ENCODE assay signal across 8 cellular contexts in genomic region chr14:70257526-70257925, GRCh38.
DNase-seq lines count a peak whose midpoint lies in the region; ATAC-seq and TF ChIP-seq lines count a peak whose summit lies in the region.

No MANE protein-coding gene starts in this region.

- peak; percentile 43 for DNase-seq in activated naive CD4-positive, alpha-beta T cell treated with anti-CD3 and anti-CD28 coated beads, Interleukin-2, amount 10 ng/mL, durations not matched to agents 7 days and 5 days
- DNase-seq in activated naive CD4-positive, alpha-beta T cell treated with anti-CD3 and anti-CD28 coated beads, Interleukin-2, amount 50 U/mL, for 16 hours: no peak
- DNase-seq in Kasumi-1 (lab: John Stamatoyannopoulos, UW): peak; percentile 69 to 72
- DNase-seq in astrocyte of the cerebellum (ENCODE audit: low read depth): no peak
- peak; percentile 58 for DNase-seq in stimulated activated CD8-positive, alpha-beta memory T cell treated with anti-CD3 and anti-CD28 coated beads, Interleukin-4, amount 100 ng/mL, for 48 hours
- no peak for DNase-seq in activated T-helper 1 cell treated with anti-CD3 and anti-CD28 coated beads, Interleukin-12 subunit alpha, Interleukin-12 subunit beta, Interleukin-2, Interleukin-4 antibody, amounts not matched to agents 30 ng/mL and 10 ng/mL and 1 ng/mL, durations not matched to agents 14 hours and 24 hours and 36 hours (ENCODE audit: low spot score)
- DNase-seq in DMS79 treated with DMSO at 0.1 percent for 48 hours (lab: John Stamatoyannopoulos, UW): no peak

- no peak for ATAC-seq in HG03439 (IDR thresholded peaks at IDR 0.05; ENCODE audit: unreplicated experiment)

- H3K4me3 ChIP-seq in astrocyte of the cerebellum (ENCODE audit: low read depth, low read length): no peak overlapping the region

- H3K27me3 Mint-ChIP-seq in activated naive CD4-positive, alpha-beta T cell treated with anti-CD3 and anti-CD28 coated beads, Interleukin-2, amount 10 ng/mL, durations not matched to agents 7 days and 5 days: peaks cover 38% of the 10 kb centered on the region
- H3K27me3 Mint-ChIP-seq in activated T-helper 1 cell treated with anti-CD3 and anti-CD28 coated beads, Interleukin-12 subunit alpha, Interleukin-12 subunit beta, Interleukin-2, Interleukin-4 antibody, amounts not matched to agents 30 ng/mL and 10 ng/mL and 1 ng/mL, durations not matched to agents 14 hours and 24 hours and 36 hours (ENCODE audit: insufficient read depth): peaks cover 44% of the 10 kb centered on the region

- CTCF ChIA-PET in activated naive CD4-positive, alpha-beta T cell treated with anti-CD3 and anti-CD28 coated beads, Interleukin-2, amount 10 ng/mL, durations not matched to agents 7 days and 5 days (lab: Charles Lee): interaction anchor here (1.2 kb wide), 1 partner anchor 170 kb away, joined by 5 read pairs; no protein-coding TSS in a partner anchor

- peaks cover 9% of the 10 kb centered on the region for H3K4me1 Mint-ChIP-seq in activated naive CD4-positive, alpha-beta T cell treated with anti-CD3 and anti-CD28 coated beads, Interleukin-2, amount 10 ng/mL, durations not matched to agents 7 days and 5 days
- H3K4me1 Mint-ChIP-seq in activated T-helper 1 cell treated with anti-CD3 and anti-CD28 coated beads, Interleukin-12 subunit alpha, Interleukin-12 subunit beta, Interleukin-2, Interleukin-4 antibody, amounts not matched to agents 30 ng/mL and 10 ng/mL and 1 ng/mL, durations not matched to agents 14 hours and 24 hours and 36 hours (ENCODE audit: low read depth): no peaks in the 10 kb centered on the region

- in situ Hi-C loops in astrocyte of the cerebellum (cut with HindIII; ENCODE audit: low sequenced_read_pairs): no loop called here

- no peak overlapping the region for H3K27ac Mint-ChIP-seq in activated naive CD4-positive, alpha-beta T cell treated with anti-CD3 and anti-CD28 coated beads, Interleukin-2, amount 10 ng/mL, durations not matched to agents 7 days and 5 days
- no peak overlapping the region for H3K27ac Mint-ChIP-seq in activated T-helper 1 cell treated with anti-CD3 and anti-CD28 coated beads, Interleukin-12 subunit alpha, Interleukin-12 subunit beta, Interleukin-2, Interleukin-4 antibody, amounts not matched to agents 30 ng/mL and 10 ng/mL and 1 ng/mL, durations not matched to agents 14 hours and 24 hours and 36 hours

- H3K4me3 Mint-ChIP-seq in activated naive CD4-positive, alpha-beta T cell treated with anti-CD3 and anti-CD28 coated beads, Interleukin-2, amount 10 ng/mL, durations not matched to agents 7 days and 5 days: no peak overlapping the region
- no peak overlapping the region for H3K4me3 Mint-ChIP-seq in activated T-helper 1 cell treated with anti-CD3 and anti-CD28 coated beads, Interleukin-12 subunit alpha, Interleukin-12 subunit beta, Interleukin-2, Interleukin-4 antibody, amounts not matched to agents 30 ng/mL and 10 ng/mL and 1 ng/mL, durations not matched to agents 14 hours and 24 hours and 36 hours

- H3K36me3 Mint-ChIP-seq in activated naive CD4-positive, alpha-beta T cell treated with anti-CD3 and anti-CD28 coated beads, Interleukin-2, amount 10 ng/mL, durations not matched to agents 7 days and 5 days: peaks cover 1% of the 10 kb centered on the region
- no peaks in the 10 kb centered on the region for H3K36me3 Mint-ChIP-seq in activated T-helper 1 cell treated with anti-CD3 and anti-CD28 coated beads, Interleukin-12 subunit alpha, Interleukin-12 subunit beta, Interleukin-2, Interleukin-4 antibody, amounts not matched to agents 30 ng/mL and 10 ng/mL and 1 ng/mL, durations not matched to agents 14 hours and 24 hours and 36 hours (ENCODE audit: low read depth)

- TF ChIP-seq CTCF in astrocyte of the cerebellum (IDR thresholded peaks at IDR 0.05; ENCODE audit: low read depth, low read length, missing control alignments): peak; percentile 9

- H3K9me3 Mint-ChIP-seq in activated naive CD4-positive, alpha-beta T cell treated with anti-CD3 and anti-CD28 coated beads, Interleukin-2, amount 10 ng/mL, durations not matched to agents 7 days and 5 days: peaks cover 6% of the 10 kb centered on the region
- peaks cover 3% of the 10 kb centered on the region for H3K9me3 Mint-ChIP-seq in activated T-helper 1 cell treated with anti-CD3 and anti-CD28 coated beads, Interleukin-12 subunit alpha, Interleukin-12 subunit beta, Interleukin-2, Interleukin-4 antibody, amounts not matched to agents 30 ng/mL and 10 ng/mL and 1 ng/mL, durations not matched to agents 14 hours and 24 hours and 36 hours

- intact Hi-C loops in activated T-helper 1 cell treated with anti-CD3 and anti-CD28 coated beads, Interleukin-12 subunit alpha, Interleukin-12 subunit beta, Interleukin-2, Interleukin-4 antibody, amounts not matched to agents 30 ng/mL and 10 ng/mL and 1 ng/mL, durations not matched to agents 14 hours and 24 hours and 36 hours (cut with micrococcal nuclease): loop anchor here (5.0 kb wide), 1 partner anchor 70 kb away; the partner anchor contains the start of gene SLC8A3

Comparison
In these comparisons a context has a peak if more than half of its experiments do, and no peak if none do; other contexts are left out.
1. DNase-seq: peak in activated naive CD4-positive, alpha-beta T cell treated with anti-CD3 and anti-CD28 coated beads, Interleukin-2, amount 10 ng/mL, durations not matched to agents 7 days and 5 days (single experiment), Kasumi-1 (2 of 2) and stimulated activated CD8-positive, alpha-beta memory T cell treated with anti-CD3 and anti-CD28 coated beads, Interleukin-4, amount 100 ng/mL, for 48 hours (single experiment); none in activated naive CD4-positive, alpha-beta T cell treated with anti-CD3 and anti-CD28 coated beads, Interleukin-2, amount 50 U/mL, for 16 hours (single experiment), astrocyte of the cerebellum (single experiment), activated T-helper 1 cell treated with anti-CD3 and anti-CD28 coated beads, Interleukin-12 subunit alpha, Interleukin-12 subunit beta, Interleukin-2, Interleukin-4 antibody, amounts not matched to agents 30 ng/mL and 10 ng/mL and 1 ng/mL, durations not matched to agents 14 hours and 24 hours and 36 hours (single experiment) and DMS79 treated with DMSO at 0.1 percent for 48 hours (single experiment).